8 cellular contexts compared by ENCODE assay signal in the genomic region with DNA sequence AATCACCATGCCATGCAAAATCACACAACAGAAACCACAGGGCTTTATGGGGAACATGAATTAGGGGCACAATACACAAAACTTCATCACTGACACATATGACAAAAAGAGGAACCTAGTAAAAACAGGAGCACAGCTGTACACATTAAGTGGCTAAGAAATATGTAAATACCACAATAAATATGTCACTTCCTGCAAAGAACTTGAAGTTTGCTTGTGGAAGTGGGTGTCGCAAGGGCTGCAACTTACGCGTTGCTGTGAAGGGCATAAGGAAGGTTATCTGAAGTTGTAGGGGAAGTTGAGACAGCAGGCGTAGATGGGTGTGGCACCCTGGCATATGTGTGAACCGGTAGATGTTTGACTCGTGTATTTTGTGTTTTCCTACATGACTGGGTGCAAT. TPM values are rescaled to one million over a fixed set of nuclear protein-coding genes. Genes with fewer than 3 reads are reported as not detected.
A peak's percentile ranks its signal among the peaks of the same experiment; 100 is the strongest.
DNase-seq lines count a peak whose midpoint lies in the region; ATAC-seq, FAIRE-seq and TF ChIP-seq lines count a peak whose summit lies in the region.
"Had no signal": no experiment of that assay in that cellular context is flagged by ENCODE, and none has a peak within 500 bp of the region (broad histone marks: within the 10 kb centered on the region; RNA-seq: fewer than 3 reads in every experiment).

No MANE protein-coding gene starts in this region.

- no peak overlapping the region for H3K4me3 ChIP-seq in K562
- H3K4me3 ChIP-seq in uterus = no peak overlapping the region
- no peak overlapping the region for H3K4me3 ChIP-seq in neural progenitor cell
- no peak overlapping the region for H3K4me3 ChIP-seq in endodermal cell (ENCODE audit: low read length)

- H3K79me2 ChIP-seq in K562 (ENCODE audit: control insufficient read depth, insufficient read depth, low read length) (no peaks in the 10 kb centered on the region), neural progenitor cell (ENCODE audit: low read depth) (no peaks in the 10 kb centered on the region)

- H3K9ac ChIP-seq in K562 (ENCODE audit: insufficient read depth in 1 of 2, low read depth in 2 of 2, low read length in 2 of 2) (no peak overlapping the region), neural progenitor cell (no peak overlapping the region), endodermal cell (ENCODE audit: extremely low read depth, low read length, poor library complexity, severe bottlenecking) (no peak overlapping the region)

- H3K9me1 ChIP-seq in K562 (ENCODE audit: control insufficient read depth, insufficient read depth, low read length) = no peaks in the 10 kb centered on the region

- no peaks in the 10 kb centered on the region for H4K20me1 ChIP-seq in K562 (replicated peaks; ENCODE audit: control insufficient read depth, insufficient read depth, low read length)
- H4K20me1 ChIP-seq in neural progenitor cell (ENCODE audit: low read depth) = no peaks in the 10 kb centered on the region

- ATAC-seq in GM19043 (IDR thresholded peaks at IDR 0.05; ENCODE audit: low read depth, unreplicated experiment) = peak; percentile 47
- ATAC-seq in HG03439 (IDR thresholded peaks at IDR 0.05; ENCODE audit: unreplicated experiment) = peak; percentile 96
- no peak for ATAC-seq in K562
- peak; percentile 95 to 96 for ATAC-seq in stimulated activated naive B cell treated with anti-CD40 and anti-IgM and Interleukin-4, amounts not matched to agents 10 μg/mL and 1 μg/mL and 100 μg/mL, for 72 hours (replicated peaks)

- H3K4me1 Mint-ChIP-seq in stimulated activated naive B cell treated with anti-CD40 and anti-IgM and Interleukin-4, amounts not matched to agents 10 μg/mL and 1 μg/mL and 100 μg/mL, for 72 hours = peaks cover 13 to 24% of the 10 kb centered on the region in 2 donors
- H3K4me1 Mint-ChIP-seq in neural progenitor cell (peaks cover 4% of the 10 kb centered on the region), endodermal cell (no peaks in the 10 kb centered on the region)

- H3K27me3 Mint-ChIP-seq in stimulated activated naive B cell treated with anti-CD40 and anti-IgM and Interleukin-4, amounts not matched to agents 10 μg/mL and 1 μg/mL and 100 μg/mL, for 72 hours = no peaks in the 10 kb centered on the region
- H3K27me3 Mint-ChIP-seq in neural progenitor cell (ENCODE audit: insufficient read depth, low read depth) (no peaks in the 10 kb centered on the region), endodermal cell (ENCODE audit: insufficient read depth) (no peaks in the 10 kb centered on the region)
- H3K27me3 Mint-ChIP-seq: progenitor cell of endocrine pancreas had no signal

- H3K4me2 ChIP-seq in K562 (ENCODE audit: insufficient read depth, low read length) (no peak overlapping the region), neural progenitor cell (no peak overlapping the region)

- H3K4me1 ChIP-seq in K562 (replicated peaks in 1 of 2; ENCODE audit: control insufficient read depth in 2 of 2, insufficient read depth in 2 of 2, low read length in 2 of 2) (no peaks in the 10 kb centered on the region), uterus (no peaks in the 10 kb centered on the region), neural progenitor cell (no peaks in the 10 kb centered on the region), endodermal cell (ENCODE audit: control insufficient read depth, insufficient read depth, low read length) (no peaks in the 10 kb centered on the region)

- 2% methylated on average over 6 of the region's 6 CpGs for WGBS in K562 (ENCODE audit: insufficient coverage, low coverage, missing lambda C conversion rate)
- 99 to 100% methylated on average over 1 to 6 of the region's 6 CpGs for WGBS in endodermal cell (ENCODE audit: insufficient coverage in 1 of 2, insufficient read length in 1 of 2), 2 experiments

- in situ Hi-C loops in K562 (cut with MboI) = loop anchor here (25.0 kb wide), 2 partner anchors 1338 to 1563 kb away; a partner anchor contains a TSS

- CTCF ChIA-PET in K562 (lab: Yijun Ruan, JAX; ENCODE audit: low intra/inter-chr PET ratio) = no interaction called here

- TF ChIP-seq CTCF in K562 (IDR thresholded peaks at IDR 0.05 in 2 of 3, conservative IDR thresholded peaks at IDR 0.05 in 1 of 3; ENCODE audit: insufficient read depth in 2 of 3, low read depth in 1 of 3, low read length in 3 of 3) = no peak
- TF ChIP-seq CTCF in uterus (IDR thresholded peaks at IDR 0.05) = no peak
- no peak for TF ChIP-seq CTCF in neural progenitor cell (IDR thresholded peaks at IDR 0.05)
- TF ChIP-seq CTCF in endodermal cell (conservative IDR thresholded peaks at IDR 0.05) = no peak

- H3K27me3 ChIP-seq in K562 (ENCODE audit: control insufficient read depth in 2 of 2, insufficient read depth in 2 of 2, low read length in 2 of 2) = peaks cover 2 to 18% of the 10 kb centered on the region in 2 experiments; a peak in 3 of 5 replicates
- no peaks in the 10 kb centered on the region for H3K27me3 ChIP-seq in uterus
- H3K27me3 ChIP-seq in neural progenitor cell = no peaks in the 10 kb centered on the region
- H3K27me3 ChIP-seq in endodermal cell (ENCODE audit: control insufficient read depth, insufficient read depth, low read length, poor library complexity, severe bottlenecking) = no peaks in the 10 kb centered on the region

- H3K36me3 Mint-ChIP-seq in stimulated activated naive B cell treated with anti-CD40 and anti-IgM and Interleukin-4, amounts not matched to agents 10 μg/mL and 1 μg/mL and 100 μg/mL, for 72 hours = peaks cover 28 to 31% of the 10 kb centered on the region in 2 donors
- peaks cover 5% of the 10 kb centered on the region for H3K36me3 Mint-ChIP-seq in neural progenitor cell
- peaks cover 8% of the 10 kb centered on the region for H3K36me3 Mint-ChIP-seq in endodermal cell (ENCODE audit: low read depth)

- H3F3A ChIP-seq in neural progenitor cell (ENCODE audit: low read depth) = no peaks in the 10 kb centered on the region

- H3K4me3 Mint-ChIP-seq in stimulated activated naive B cell treated with anti-CD40 and anti-IgM and Interleukin-4, amounts not matched to agents 10 μg/mL and 1 μg/mL and 100 μg/mL, for 72 hours = peak overlapping the region; percentile 0 to 10
- H3K4me3 Mint-ChIP-seq in neural progenitor cell (no peak overlapping the region), endodermal cell (no peak overlapping the region)

- no peak for FAIRE-seq in K562 (lab: Jason Lieb, UNC)

- no peak for TF ChIP-seq EP300 in K562 (IDR thresholded peaks at IDR 0.05; ENCODE audit: low read length)

- H3K27ac ChIP-seq in K562 (ENCODE audit: extremely low read depth, low read depth, low read length) = no peak overlapping the region
- no peak overlapping the region for H3K27ac ChIP-seq in uterus
- no peak overlapping the region for H3K27ac ChIP-seq in neural progenitor cell
- no peak overlapping the region for H3K27ac ChIP-seq in endodermal cell (ENCODE audit: low read depth, low read length)

- H3K9me3 Mint-ChIP-seq in stimulated activated naive B cell treated with anti-CD40 and anti-IgM and Interleukin-4, amounts not matched to agents 10 μg/mL and 1 μg/mL and 100 μg/mL, for 72 hours = peaks cover 2 to 4% of the 10 kb centered on the region in 2 donors
- no peaks in the 10 kb centered on the region for H3K9me3 Mint-ChIP-seq in neural progenitor cell
- H3K9me3 Mint-ChIP-seq in endodermal cell = peaks cover 64% of the 10 kb centered on the region

- no peak for TF ChIP-seq POLR2A in K562 (conservative IDR thresholded peaks at IDR 0.05)
- no peak for TF ChIP-seq POLR2A in uterus (IDR thresholded peaks at IDR 0.05)

- BruUV-seq in K562 (replicated peaks; lab: Mats Ljungman, UMichigan) = no TSS peak

- H3K27ac Mint-ChIP-seq in stimulated activated naive B cell treated with anti-CD40 and anti-IgM and Interleukin-4, amounts not matched to agents 10 μg/mL and 1 μg/mL and 100 μg/mL, for 72 hours = peak overlapping the region; percentile 26
- no peak overlapping the region for H3K27ac Mint-ChIP-seq in neural progenitor cell
- H3K27ac Mint-ChIP-seq in endodermal cell = no peak overlapping the region
- H3K27ac Mint-ChIP-seq: progenitor cell of endocrine pancreas had no signal

- no peak for DNase-seq in K562 (ENCODE audit: extremely low read depth in 1 of 4, low spot score in 3 of 4)
- DNase-seq in stimulated activated naive B cell treated with anti-CD40 and anti-IgM and Interleukin-4, amounts not matched to agents 10 μg/mL and 1 μg/mL and 100 μg/mL, for 72 hours = peak; percentile 52
- DNase-seq in uterus = no peak
- no peak for DNase-seq in neural progenitor cell (ENCODE audit: low spot score)
- DNase-seq in endodermal cell = no peak

- no peak for TF ChIP-seq RAD21 in K562 (CRISPR knock-in tag; conservative IDR thresholded peaks at IDR 0.05 in 1 of 2, IDR thresholded peaks at IDR 0.05 in 1 of 2)

- POLR2A ChIA-PET in K562 (lab: Yijun Ruan, JAX) = no interaction called here

- H3K36me3 ChIP-seq in K562 (ENCODE audit: control insufficient read depth, insufficient read depth, low read length) (no peaks in the 10 kb centered on the region), uterus (no peaks in the 10 kb centered on the region), neural progenitor cell (no peaks in the 10 kb centered on the region), endodermal cell (ENCODE audit: control insufficient read depth, insufficient read depth, low read length) (no peaks in the 10 kb centered on the region)

- H3K9me3 ChIP-seq in K562 (replicated peaks; ENCODE audit: control insufficient read depth, insufficient read depth, low read depth, low read length) (no peaks in the 10 kb centered on the region), uterus (no peaks in the 10 kb centered on the region), neural progenitor cell (ENCODE audit: low read depth) (no peaks in the 10 kb centered on the region), endodermal cell (ENCODE audit: control insufficient read depth, low read length) (no peaks in the 10 kb centered on the region)

- H2AFZ ChIP-seq in K562 (ENCODE audit: low read depth, low read length) = no peak overlapping the region
- no peak overlapping the region for H2AFZ ChIP-seq in neural progenitor cell (replicated peaks)

- intact Hi-C loops in K562 (cut with micrococcal nuclease) = loop anchor here (10.0 kb wide), 1 partner anchor 906 kb away; no protein-coding TSS in a partner anchor
- intact Hi-C loops in uterus (cut with DNase I; ENCODE audit: low total_unique reads) = loop anchor here (10.0 kb wide), 1 partner anchor 906 kb away; no protein-coding TSS in a partner anchor

RNA-seq across cellular contexts. Expression of a gene that starts 42.4 kb away (rescaled TPM):
- 0.28 TPM in 1 of 2 replicates, not detected in the other for total RNA-seq in K562 (2011; cell fraction: chromatin; rRNA removed; ENCODE audit: low replicate concordance)
- 0.26 and 0.83 TPM in 2 replicates for total RNA-seq in K562 (2011; cell fraction: nucleolus; rRNA removed)
- total RNA-seq in K562 (2011; cell fraction: nucleoplasm; rRNA removed) = 0.23 and 0.37 TPM in 2 replicates
- total RNA-seq in K562 (2014; rRNA removed) (0.05 and 0.12 TPM in 2 replicates), K562 (2014; rRNA removed; fragmentation: Illumina TruSeq; extraction: Trizol) (0.06 and 0.11 TPM in 2 replicates), K562 (2015; rRNA removed; fragmentation: Illumina TruSeq; extraction: Trizol) (0.04 and 0.11 TPM in 2 replicates), K562 (2021) (0.11 TPM in 2 replicates), uterus (1 to 10 TPM in 3 of 4 donors, under 1 TPM in 1; 0.88 to 3.6 (median 1.5) TPM), neural progenitor cell (ENCODE audit: low replicate concordance) (6.5 and 6.6 TPM in 2 replicates), endodermal cell (1 to 10 TPM; 3.7 to 4.4 TPM)
- polyA plus RNA-seq in K562 (2011; rRNA removed) (0.01 and 0.08 TPM in 2 replicates), K562 (2014; fragmentation: Illumina TruSeq; extraction: Trizol) (0.09 and 0.11 TPM in 2 replicates), K562 (2014; fragmentation: Nextera tagmentation; extraction: Ambion mirVana) (under 1 TPM; 0.03 to 0.24 TPM), K562 (2014; rRNA removed) (0.08 TPM in 1 of 2 replicates, not detected in the other)
- polyA plus RNA-seq in K562 (2011; cell fraction: cytosol; rRNA removed) = 0.03 and 0.38 TPM in 2 replicates
- 0.03 and 0.13 TPM in 2 replicates for polyA plus RNA-seq in K562 (2011; cell fraction: nucleus; rRNA removed)
- polyA plus RNA-seq in K562 (2012) = 0.16 and 0.26 TPM in 2 replicates
- polyA minus RNA-seq in K562 (2011; rRNA and poly(A)+ RNA removed) = 0.12 and 0.46 TPM in 2 replicates
- polyA minus RNA-seq in K562 (2011; cell fraction: cytosol; rRNA and poly(A)+ RNA removed) = 0.10 TPM in 1 of 2 replicates, not detected in the other
- under 0.01 and 0.11 TPM in 2 replicates for polyA minus RNA-seq in K562 (2011; cell fraction: nucleus; rRNA and poly(A)+ RNA removed)
- 6.9 TPM for polyA plus RNA-seq in endodermal cell (2013, experiment 1 of 2)
- polyA plus RNA-seq in endodermal cell (2013, experiment 2 of 2) = 7.7 TPM

Comparison
In these comparisons a context has a peak if more than half of its experiments do, and no peak if none do; other contexts are left out.
1. H3K4me3 Mint-ChIP-seq: peak in stimulated activated naive B cell treated with anti-CD40 and anti-IgM and Interleukin-4, amounts not matched to agents 10 μg/mL and 1 μg/mL and 100 μg/mL, for 72 hours (2 of 2); none in neural progenitor cell (single experiment) and endodermal cell (single experiment).